ENCODE assay signal across 8 cellular contexts in genomic region chr21:45982758-45983731, GRCh38. TPM values are rescaled to one million over a fixed set of nuclear protein-coding genes. Genes with fewer than 3 reads are reported as not detected.
DNase-seq lines count a peak whose midpoint lies in the region; ATAC-seq, FAIRE-seq and TF ChIP-seq lines count a peak whose summit lies in the region.

No MANE protein-coding gene starts in this region.

- peaks cover 6% of the 10 kb centered on the region; the same call in 1 of the 2 replicates for H4K20me1 ChIP-seq in GM23338 (replicated peaks; ENCODE audit: insufficient read depth)

- peaks cover 13% of the 10 kb centered on the region for H3K36me3 Mint-ChIP-seq in GM23338 (ENCODE audit: low read depth)
- peaks cover 3% of the 10 kb centered on the region for H3K36me3 Mint-ChIP-seq in activated naive CD8-positive, alpha-beta T cell treated with anti-CD3 and anti-CD28 coated beads for 36 hours

- H3K9me3 ChIP-seq in iPS-20b (ENCODE audit: insufficient read depth, low read depth, low read length) (no peaks in the 10 kb centered on the region), small intestine (ENCODE audit: control insufficient read depth, low read depth) (no peaks in the 10 kb centered on the region)

- H3K27me3 Mint-ChIP-seq in GM23338 (ENCODE audit: insufficient read depth, low read depth, poor library complexity): peaks cover 7% of the 10 kb centered on the region
- H3K27me3 Mint-ChIP-seq in activated naive CD8-positive, alpha-beta T cell treated with anti-CD3 and anti-CD28 coated beads for 36 hours: peaks cover 7% of the 10 kb centered on the region

- peaks cover 15% of the 10 kb centered on the region for H3K4me1 ChIP-seq in GM23338 (ENCODE audit: insufficient read depth)
- peaks cover 5% of the 10 kb centered on the region for H3K4me1 ChIP-seq in iPS-20b (ENCODE audit: insufficient read depth, low read length)
- no peaks in the 10 kb centered on the region for H3K4me1 ChIP-seq in small intestine (ENCODE audit: control insufficient read depth in 2 of 2, insufficient read depth in 1 of 2, low read depth in 1 of 2, low read length in 1 of 2)

- peaks cover 4% of the 10 kb centered on the region; the same call in 1 of the 2 replicates for H3K79me2 ChIP-seq in GM23338 (replicated peaks; ENCODE audit: insufficient read depth)

- no peak for DNase-seq in GM23338 (ENCODE audit: low spot score)
- no peak for DNase-seq in activated naive CD8-positive, alpha-beta T cell treated with anti-CD3 and anti-CD28 coated beads for 36 hours
- DNase-seq in small intestine: no peak
- no peak for DNase-seq in NOMO-1 treated with DMSO at 0.1 percent for 48 hours (lab: John Stamatoyannopoulos, UW; ENCODE audit: unreplicated experiment)
- DNase-seq in OCI-M1 (lab: John Stamatoyannopoulos, UW): no peak
- DNase-seq in NCI-H1105 treated with DMSO at 0.1 percent for 48 hours (lab: John Stamatoyannopoulos, UW): no peak

- no peak overlapping the region for H3K27ac Mint-ChIP-seq in GM23338
- no peak overlapping the region for H3K27ac Mint-ChIP-seq in activated naive CD8-positive, alpha-beta T cell treated with anti-CD3 and anti-CD28 coated beads for 36 hours

- peaks cover 25% of the 10 kb centered on the region for H3F3A ChIP-seq in GM23338 (replicated peaks; ENCODE audit: low read depth)

- H3K4me3 Mint-ChIP-seq in GM23338: peak overlapping the region; percentile 73
- peak overlapping the region; percentile 51 for H3K4me3 Mint-ChIP-seq in activated naive CD8-positive, alpha-beta T cell treated with anti-CD3 and anti-CD28 coated beads for 36 hours

- H3K4me3 ChIP-seq in GM23338: peak overlapping the region; percentile 79
- H3K4me3 ChIP-seq in iPS-20b (ENCODE audit: low read length): peak overlapping the region; percentile 73
- peak overlapping the region; percentile 36 to 53 for H3K4me3 ChIP-seq in small intestine (ENCODE audit: low read depth in 1 of 2, low read length in 2 of 2)

- TF ChIP-seq CTCF in GM23338 (conservative IDR thresholded peaks at IDR 0.05; ENCODE audit: low read depth in 2 of 2): no peak

- H3K36me3 ChIP-seq in GM23338 (ENCODE audit: insufficient read depth): peaks cover 3% of the 10 kb centered on the region; the same call in 1 of the 2 replicates
- H3K36me3 ChIP-seq in iPS-20b (ENCODE audit: insufficient read depth, low read depth, low read length): peaks cover 18% of the 10 kb centered on the region; the same call in 1 of the 2 replicates
- H3K36me3 ChIP-seq in small intestine (ENCODE audit: control insufficient read depth in 2 of 2, insufficient read depth in 2 of 2, low read length in 2 of 2): peaks cover 0 to 3% of the 10 kb centered on the region in 2 donors

- peaks cover 9% of the 10 kb centered on the region for H3K4me1 Mint-ChIP-seq in GM23338
- peaks cover 10% of the 10 kb centered on the region for H3K4me1 Mint-ChIP-seq in activated naive CD8-positive, alpha-beta T cell treated with anti-CD3 and anti-CD28 coated beads for 36 hours

- peak overlapping the region; percentile 58; the same call in 1 of the 2 replicates for H3K9ac ChIP-seq in iPS-20b (ENCODE audit: low read depth, low read length)

- no peaks in the 10 kb centered on the region for H3K9me2 ChIP-seq in GM23338 (ENCODE audit: insufficient read depth)

- WGBS in small intestine, 3 donors: 48 to 57% (median 56%) methylated on average over 38 to 53 of the region's 53 CpGs

- no peaks in the 10 kb centered on the region for H3K9me3 Mint-ChIP-seq in GM23338
- H3K9me3 Mint-ChIP-seq in activated naive CD8-positive, alpha-beta T cell treated with anti-CD3 and anti-CD28 coated beads for 36 hours: no peaks in the 10 kb centered on the region

- H3K27me3 ChIP-seq in GM23338 (ENCODE audit: insufficient read depth): peaks cover 13% of the 10 kb centered on the region; the same call in 1 of the 2 replicates
- H3K27me3 ChIP-seq in iPS-20b (ENCODE audit: insufficient read depth, low read length): peaks cover 36% of the 10 kb centered on the region
- H3K27me3 ChIP-seq in small intestine (ENCODE audit: control insufficient read depth in 2 of 2, insufficient read depth in 2 of 2, low read length in 2 of 2): no peaks in the 10 kb centered on the region

- peak; percentile 38 for ATAC-seq in GM23338
- no peak for ATAC-seq in GM18909 (IDR thresholded peaks at IDR 0.05; ENCODE audit: poor library complexity, unreplicated experiment)

- H3K27ac ChIP-seq in GM23338 (ENCODE audit: low read depth) (no peak overlapping the region), iPS-20b (ENCODE audit: low read length) (no peak overlapping the region), small intestine (ENCODE audit: low read depth in 1 of 2, low read length in 1 of 2) (peak overlapping the region in 1 of 2 donors; percentile 74)

- H2AFZ ChIP-seq in GM23338: no peak overlapping the region

- no peak for FAIRE-seq in small intestine (lab: Jason Lieb, UNC)

- peak overlapping the region; percentile 92 for H3K4me2 ChIP-seq in GM23338

TF ChIP-seq in GM23338, 12 proteins besides CTCF, POLR2A, EP300 and RAD21 (continues in another document):
- TF ChIP-seq ETS1 (IDR thresholded peaks at IDR 0.05) (no peak), JUNB (IDR thresholded peaks at IDR 0.05; ENCODE audit: unreplicated experiment) (no peak), ZNF331 (CRISPR knock-in tag; IDR thresholded peaks at IDR 0.05; ENCODE audit: low read depth) (no peak), EZH2phosphoT487 (IDR thresholded peaks at IDR 0.05; ENCODE audit: unreplicated experiment) (no peak), STAT1 (IDR thresholded peaks at IDR 0.05; ENCODE audit: unreplicated experiment) (no peak), POLR2AphosphoS5 (IDR thresholded peaks at IDR 0.05; ENCODE audit: low read depth) (no peak), REST (IDR thresholded peaks at IDR 0.05; ENCODE audit: unreplicated experiment) (no peak), EZH2 (IDR thresholded peaks at IDR 0.05; ENCODE audit: low read depth, unreplicated experiment) (no peak), ZNF114 (CRISPR knock-in tag; IDR thresholded peaks at IDR 0.05) (no peak), NANOG (IDR thresholded peaks at IDR 0.05; ENCODE audit: borderline replicate concordance) (no peak)

RNA-seq across cellular contexts. Expression of gene COL6A1, which starts 1.5 kb away (rescaled TPM):
- 151 and 180 TPM in 2 replicates for total RNA-seq in GM23338 (2014; rRNA removed; shearing (Covaris generic))
- polyA plus RNA-seq in GM23338 (2016; fragmentation: Nextera tagmentation; extraction: Ambion mirVana) (76.0 and 84.5 TPM in 2 replicates), small intestine (10 to 100 TPM in 1 of 3 donors, 1 to 10 TPM in 2; 6.0 to 85.7 (median 9.7) TPM)
- 1 to 10 TPM; 4.3 to 5.2 TPM for total RNA-seq in activated naive CD8-positive, alpha-beta T cell treated with anti-CD3 and anti-CD28 coated beads for 36 hours

Comparison
In these comparisons a context has a peak if more than half of its experiments do, and no peak if none do; other contexts are left out.
1. RNA of gene COL6A1, which starts 1.5 kb away (total RNA-seq): 151 to 180 TPM in GM23338; 4.3 to 5.2 TPM in activated naive CD8-positive, alpha-beta T cell treated with anti-CD3 and anti-CD28 coated beads for 36 hours; every median in the first group is over 10 times any median in the second.
2. Peak in every context shown above with its lines, with median percentiles within 50 percentile points of each other: H3K4me3 ChIP-seq.